In the genomic region with DNA sequence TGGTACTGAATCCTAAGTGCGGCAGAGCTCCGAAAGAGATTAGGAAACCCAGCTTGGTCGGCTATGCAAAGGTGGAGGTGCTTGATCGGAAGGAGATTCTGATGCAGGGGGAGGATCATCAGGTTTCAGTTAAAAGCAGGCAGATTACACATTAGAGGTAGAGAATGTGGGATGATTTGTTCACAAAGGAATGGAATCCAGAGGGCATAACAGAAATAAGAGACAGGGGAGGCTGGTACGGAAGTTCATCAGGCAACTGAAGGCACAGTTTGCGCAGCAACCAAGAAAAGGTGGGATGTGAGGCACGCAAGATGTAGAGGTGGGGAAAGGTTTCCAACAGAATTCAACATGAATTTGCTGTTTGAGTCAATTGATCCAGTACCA, we compare ENCODE assay signal across 7 cellular contexts. TPM values are rescaled to one million over a fixed set of nuclear protein-coding genes. Genes with fewer than 3 reads are reported as not detected.
DNase-seq lines count a peak whose midpoint lies in the region; ATAC-seq and TF ChIP-seq lines count a peak whose summit lies in the region.

No MANE protein-coding gene starts in this region.

- H3K36me3 Mint-ChIP-seq in type B pancreatic cell, result peaks cover 11% of the 10 kb centered on the region

- peak overlapping the region; percentile 90 for H3K27ac ChIP-seq in layer of hippocampus (ENCODE audit: low read depth, low read length)

- peak; percentile 3 for ATAC-seq in GM19372 (IDR thresholded peaks at IDR 0.05; ENCODE audit: low read depth, unreplicated experiment)
- ATAC-seq in HG03103 (IDR thresholded peaks at IDR 0.05; ENCODE audit: low read depth, unreplicated experiment), result peak; percentile 1

- H3K4me3 Mint-ChIP-seq in type B pancreatic cell, result peak overlapping the region; percentile 96

- no peak for TF ChIP-seq CTCF in type B pancreatic cell (conservative IDR thresholded peaks at IDR 0.05)

- no peaks in the 10 kb centered on the region for H3K27me3 ChIP-seq in layer of hippocampus (ENCODE audit: control insufficient read depth, insufficient read depth, low read length)

- peaks cover 27% of the 10 kb centered on the region for H3K4me1 Mint-ChIP-seq in type B pancreatic cell (ENCODE audit: unreplicated experiment)

- no peaks in the 10 kb centered on the region for H3K9me3 Mint-ChIP-seq in type B pancreatic cell

- DNase-seq in amniotic epithelial cell (ENCODE audit: low read depth), result peak; percentile 85
- no peak for DNase-seq in type B pancreatic cell (ENCODE audit: extremely low spot score, unreplicated experiment)
- no peak for DNase-seq in SK-N-DZ (ENCODE audit: low spot score)
- DNase-seq in cerebellar cortex (ENCODE audit: low spot score), result no peak

- H3K27ac Mint-ChIP-seq in type B pancreatic cell, result peak overlapping the region; percentile 88

- no peaks in the 10 kb centered on the region for H3K27me3 Mint-ChIP-seq in type B pancreatic cell

RNA-seq across cellular contexts. Expression of a gene that starts 0.4 kb away (rescaled TPM):
- 35.4 and 42.2 TPM in 2 replicates for total RNA-seq in type B pancreatic cell (ENCODE audit: low replicate concordance)
- 37.0 and 47.0 TPM in 2 replicates for polyA plus RNA-seq in SK-N-DZ (2014; cell fraction: cytosol; rRNA removed)
- polyA plus RNA-seq in SK-N-DZ (2014; cell fraction: nucleus; rRNA removed), result 42.6 and 44.0 TPM in 2 replicates
